8 cellular contexts compared by ENCODE assay signal in genomic region chr7:102363549-102364393, GRCh38. TPM values are rescaled to one million over a fixed set of nuclear protein-coding genes. Genes with fewer than 3 reads are reported as not detected.
DNase-seq lines count a peak whose midpoint lies in the region; TF ChIP-seq lines count a peak whose summit lies in the region.
"Not testable (repeated sequence)": the region's sequence is repeated elsewhere in the genome, so short reads cannot be mapped to it uniquely, and the experiment has no call there.

No MANE protein-coding gene starts in this region.

- TF ChIP-seq CTCF in LNCaP clone FGC (IDR thresholded peaks at IDR 0.05; ENCODE audit: control insufficient read depth, extremely low read depth, insufficient read depth), result peak; percentile 18; the same call in 1 of the 2 replicates
- not testable (repeated sequence) for TF ChIP-seq CTCF in nephron progenitor cell (IDR thresholded peaks at IDR 0.05)

- H3K4me1 Mint-ChIP-seq in nephron progenitor cell, result not testable (repeated sequence)
- H3K4me1 Mint-ChIP-seq in stimulated activated naive CD8-positive, alpha-beta T cell treated with anti-CD3 and anti-CD28 coated beads, Interleukin-15, Interleukin-2, amounts not matched to agents 100 ng/mL and 50 ng/mL, for 24 hours (ENCODE audit: low read depth), result peaks cover 26% of the 10 kb centered on the region

- H3K27me3 Mint-ChIP-seq in nephron progenitor cell (ENCODE audit: low read depth, poor library complexity); stimulated activated naive CD8-positive, alpha-beta T cell treated with anti-CD3 and anti-CD28 coated beads, Interleukin-15, Interleukin-2, amounts not matched to agents 100 ng/mL and 50 ng/mL, for 24 hours: not testable (repeated sequence)

- peak; percentile 99 for DNase-seq in ELR (ENCODE audit: low read depth)
- peak; percentile 99 for DNase-seq in H4 (ENCODE audit: low spot score)
- peak; percentile 98 for DNase-seq in LNCaP clone FGC (ENCODE audit: low read depth)
- DNase-seq in RPMI8226, result peak; percentile 99
- DNase-seq in activated T-helper 9 cell treated with anti-CD3 and anti-CD28 coated beads, Interleukin-2, amount 50 U/mL, for 16 hours (ENCODE audit: low read depth), result peak; percentile 90
- peak; percentile 97 for DNase-seq in fibroblast of the conjunctiva (ENCODE audit: low read depth)
- DNase-seq in nephron progenitor cell, result peak; percentile 90

- peaks cover 23% of the 10 kb centered on the region for H3K36me3 Mint-ChIP-seq in nephron progenitor cell (ENCODE audit: low read depth)
- peaks cover 21% of the 10 kb centered on the region for H3K36me3 Mint-ChIP-seq in stimulated activated naive CD8-positive, alpha-beta T cell treated with anti-CD3 and anti-CD28 coated beads, Interleukin-15, Interleukin-2, amounts not matched to agents 100 ng/mL and 50 ng/mL, for 24 hours (ENCODE audit: low read depth)

- peak overlapping the region; percentile 66 for H3K4me3 ChIP-seq in LNCaP clone FGC (ENCODE audit: low read depth, low read length)

- peak overlapping the region; percentile 45 for H3K27ac Mint-ChIP-seq in nephron progenitor cell
- peak overlapping the region; percentile 72 for H3K27ac Mint-ChIP-seq in stimulated activated naive CD8-positive, alpha-beta T cell treated with anti-CD3 and anti-CD28 coated beads, Interleukin-15, Interleukin-2, amounts not matched to agents 100 ng/mL and 50 ng/mL, for 24 hours

- H3K4me3 Mint-ChIP-seq in nephron progenitor cell, result peak overlapping the region; percentile 92
- peak overlapping the region; percentile 90 for H3K4me3 Mint-ChIP-seq in stimulated activated naive CD8-positive, alpha-beta T cell treated with anti-CD3 and anti-CD28 coated beads, Interleukin-15, Interleukin-2, amounts not matched to agents 100 ng/mL and 50 ng/mL, for 24 hours

- H3K9me3 Mint-ChIP-seq in nephron progenitor cell; stimulated activated naive CD8-positive, alpha-beta T cell treated with anti-CD3 and anti-CD28 coated beads, Interleukin-15, Interleukin-2, amounts not matched to agents 100 ng/mL and 50 ng/mL, for 24 hours: not testable (repeated sequence)

RNA-seq across cellular contexts. Expression of gene SPDYE6, which starts 7.5 kb away (rescaled TPM):
- total RNA-seq in H4 (2014; rRNA removed; shearing (Covaris generic)), result not detected in 2 replicates

RNA-seq across cellular contexts. Expression of gene PRKRIP1, which starts 32.4 kb away (rescaled TPM):
- 20.9 and 24.5 TPM in 2 replicates for total RNA-seq in H4 (2014; rRNA removed; shearing (Covaris generic))

Comparison
In these comparisons a context has a peak if more than half of its experiments do, and no peak if none do; other contexts are left out.
1. Peak in every context shown above with its lines: DNase-seq and H3K4me3 ChIP-seq.